8 cellular contexts compared by ENCODE assay signal in genomic region chr13:62119739-62120700, GRCh38.
DNase-seq lines count a peak whose midpoint lies in the region; ATAC-seq and TF ChIP-seq lines count a peak whose summit lies in the region.

No MANE protein-coding gene starts in this region.

- 36 to 41% methylated on average over 5 of the region's 5 CpGs for WGBS in esophagus squamous epithelium, 2 donors

- no peak for TF ChIP-seq POLR2A in esophagus squamous epithelium (IDR thresholded peaks at IDR 0.05)

- DNase-seq in HPDE6-E6E7 (ENCODE audit: extremely low spot score): peak; percentile 3
- DNase-seq in SK-N-MC (ENCODE audit: low read depth, low spot score): peak; percentile 66
- DNase-seq in kidney glomerular epithelial cell (lab: John Stamatoyannopoulos, UW): peak; percentile 31
- no peak for DNase-seq in esophagus squamous epithelium (lab: John Stamatoyannopoulos, UW)
- no peak for DNase-seq in head of caudate nucleus
- no peak for DNase-seq in effector CD4-positive, alpha-beta T cell

- H3K4me1 ChIP-seq in DOHH2 (ENCODE audit: control insufficient read depth, low read length) (peaks cover 19% of the 10 kb centered on the region), esophagus squamous epithelium (no peaks in the 10 kb centered on the region)

- peak overlapping the region; percentile 0 for H3K9ac ChIP-seq in SK-N-MC (ENCODE audit: insufficient read length)

- no peaks in the 10 kb centered on the region for H3K9me2 ChIP-seq in DOHH2 (replicated peaks; ENCODE audit: control insufficient read depth, low read length)

- H3K27ac ChIP-seq in DOHH2 (ENCODE audit: low read depth, low read length) (peak overlapping the region; percentile 4; the same call in 1 of the 2 replicates), SK-N-MC (peak overlapping the region; percentile 84), esophagus squamous epithelium (no peak overlapping the region)

- intact Hi-C loops in esophagus squamous epithelium (cut with DNase I): no loop called here
- intact Hi-C loops in head of caudate nucleus (cut with DNase I): no loop called here

- peaks cover 5% of the 10 kb centered on the region; the same call in 1 of the 2 replicates for H3K36me3 ChIP-seq in DOHH2 (ENCODE audit: control insufficient read depth, low read length)
- H3K36me3 ChIP-seq in SK-N-MC (ENCODE audit: insufficient read depth, low read length): no peaks in the 10 kb centered on the region
- H3K36me3 ChIP-seq in esophagus squamous epithelium: no peaks in the 10 kb centered on the region

- ATAC-seq in GM18517 (IDR thresholded peaks at IDR 0.05; ENCODE audit: unreplicated experiment): no peak

- peaks cover 10% of the 10 kb centered on the region; the same call in 1 of the 2 replicates for H3K9me3 ChIP-seq in DOHH2 (ENCODE audit: control insufficient read depth, insufficient read depth, low read length)
- H3K9me3 ChIP-seq in SK-N-MC (ENCODE audit: low read depth, low read length): no peaks in the 10 kb centered on the region; the same call in 1 of the 2 replicates
- no peaks in the 10 kb centered on the region for H3K9me3 ChIP-seq in esophagus squamous epithelium

- peak overlapping the region; percentile 15; the same call in 1 of the 2 replicates for H3K4me2 ChIP-seq in DOHH2 (ENCODE audit: low read length)

- no peaks in the 10 kb centered on the region for H3F3A ChIP-seq in DOHH2 (ENCODE audit: control insufficient read depth, insufficient read depth)

- H3K27me3 ChIP-seq in DOHH2 (ENCODE audit: control insufficient read depth, low read length): no peaks in the 10 kb centered on the region
- no peaks in the 10 kb centered on the region for H3K27me3 ChIP-seq in esophagus squamous epithelium

- H3K79me2 ChIP-seq in DOHH2 (ENCODE audit: control insufficient read depth, low read length): no peaks in the 10 kb centered on the region

- no peaks in the 10 kb centered on the region for H4K20me1 ChIP-seq in DOHH2 (ENCODE audit: control insufficient read depth, insufficient read depth, low read depth, low read length)

- H3K4me3 ChIP-seq in DOHH2 (ENCODE audit: low read length): no peak overlapping the region
- peak overlapping the region; percentile 34 for H3K4me3 ChIP-seq in SK-N-MC
- H3K4me3 ChIP-seq in esophagus squamous epithelium: no peak overlapping the region

- TF ChIP-seq CTCF in DOHH2 (IDR thresholded peaks at IDR 0.05; ENCODE audit: low read depth, low read length, poor library complexity, severe bottlenecking) (peak; percentile 51), esophagus squamous epithelium (IDR thresholded peaks at IDR 0.05) (peak in 2 of 6 experiments; percentile 15 to 41)

Comparison
In these comparisons a context has a peak if more than half of its experiments do, and no peak if none do; other contexts are left out.
1. H3K27ac ChIP-seq: peak in DOHH2 (single experiment) and SK-N-MC (single experiment); none in esophagus squamous epithelium (0 of 4).
2. DNase-seq: peak in HPDE6-E6E7 (single experiment), SK-N-MC (single experiment) and kidney glomerular epithelial cell (single experiment); none in esophagus squamous epithelium (single experiment), head of caudate nucleus (0 of 42) and effector CD4-positive, alpha-beta T cell (single experiment).